In the genomic region with DNA sequence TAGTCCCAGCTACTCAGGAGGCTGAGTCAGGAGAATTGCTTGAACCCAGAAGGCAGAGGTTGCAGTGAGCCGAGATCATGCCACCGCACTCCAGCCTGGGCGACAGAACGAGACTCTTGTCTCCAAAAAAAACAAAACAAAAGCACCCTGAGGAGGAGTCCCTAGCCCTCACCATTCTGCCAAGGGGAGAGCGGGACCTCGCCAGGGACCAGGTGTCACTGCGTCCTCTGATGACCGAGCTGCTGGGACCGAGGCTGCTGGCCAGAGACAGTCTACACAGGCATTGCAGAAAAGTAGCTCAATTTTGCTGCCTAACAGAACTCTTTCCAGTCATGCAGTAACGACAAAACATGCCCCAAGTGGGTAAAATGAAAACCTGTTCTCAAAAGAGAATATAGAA, we compare ENCODE assay signal across 22 cellular contexts. TPM values are rescaled to one million over a fixed set of nuclear protein-coding genes. Genes with fewer than 3 reads are reported as not detected.
DNase-seq lines count a peak whose midpoint lies in the region; ATAC-seq and TF ChIP-seq lines count a peak whose summit lies in the region.
"Had no signal": no experiment of that assay in that cellular context is flagged by ENCODE, and none has a peak within 500 bp of the region (broad histone marks: within the 10 kb centered on the region; RNA-seq: fewer than 3 reads in every experiment).

No MANE protein-coding gene starts in this region.

- no peaks in the 10 kb centered on the region for H3K27me3 Mint-ChIP-seq in WTC11 (ENCODE audit: low read depth)
- H3K27me3 Mint-ChIP-seq in endodermal cell (ENCODE audit: insufficient read depth), result no peaks in the 10 kb centered on the region
- no peaks in the 10 kb centered on the region for H3K27me3 Mint-ChIP-seq in stimulated activated naive CD8-positive, alpha-beta T cell treated with anti-CD3 and anti-CD28 coated beads, Interleukin-15, amount 100 ng/mL, for 72 hours
- H3K27me3 Mint-ChIP-seq: stimulated activated memory B cell treated with anti-CD40 and anti-IgM and Interleukin-4, amounts not matched to agents 10 μg/mL and 1 μg/mL and 100 μg/mL, for 72 hours had no signal

- H3K4me3 ChIP-seq in left ventricle myocardium inferior (no peak overlapping the region), endodermal cell (ENCODE audit: low read length) (no peak overlapping the region)
- H3K4me3 ChIP-seq: HAP-1, lower lobe of right lung, SJCRH30, skin epidermis, thoracic aorta had no signal

- H3K36me3 ChIP-seq in left ventricle myocardium inferior (peaks cover 9% of the 10 kb centered on the region), endodermal cell (ENCODE audit: control insufficient read depth, insufficient read depth, low read length) (peaks cover 17% of the 10 kb centered on the region)
- H3K36me3 ChIP-seq: HAP-1, thoracic aorta, WERI-Rb-1 had no signal

- peak overlapping the region; percentile 60; the same call in 1 of the 2 replicates for H3K27ac Mint-ChIP-seq in WTC11
- no peak overlapping the region for H3K27ac Mint-ChIP-seq in endodermal cell
- H3K27ac Mint-ChIP-seq in stimulated activated naive CD8-positive, alpha-beta T cell treated with anti-CD3 and anti-CD28 coated beads, Interleukin-15, amount 100 ng/mL, for 72 hours, result no peak overlapping the region

- H3K27me3 ChIP-seq in left ventricle myocardium inferior (ENCODE audit: low read depth), result no peaks in the 10 kb centered on the region
- no peaks in the 10 kb centered on the region for H3K27me3 ChIP-seq in endodermal cell (ENCODE audit: control insufficient read depth, insufficient read depth, low read length, poor library complexity, severe bottlenecking)
- H3K27me3 ChIP-seq in foreskin keratinocyte, result no peaks in the 10 kb centered on the region
- H3K27me3 ChIP-seq: SJCRH30 had no signal

- no peaks in the 10 kb centered on the region for H3K9me3 ChIP-seq in left ventricle myocardium inferior (replicated peaks)
- no peaks in the 10 kb centered on the region for H3K9me3 ChIP-seq in endodermal cell (ENCODE audit: control insufficient read depth, low read length)
- H3K9me3 ChIP-seq: HAP-1, lower lobe of right lung, SJCRH30, thoracic aorta had no signal

- peak; percentile 57 for ATAC-seq in Right ventricle myocardium inferior
- no peak for ATAC-seq in WTC11
- no peak for ATAC-seq in stimulated activated naive CD8-positive, alpha-beta T cell treated with anti-CD3 and anti-CD28 coated beads, Interleukin-15, amount 100 ng/mL, for 72 hours
- ATAC-seq in foreskin keratinocyte, result no peak
- ATAC-seq: esophagus mucosa; lower lobe of right lung; stimulated activated memory B cell treated with anti-CD40 and anti-IgM and Interleukin-4, amounts not matched to agents 10 μg/mL and 1 μg/mL and 100 μg/mL, for 72 hours had no signal

- CTCF ChIA-PET in WTC11 (lab: Charles Lee), result interaction anchor here (0.8 to 2.7 kb wide), 4 partner anchors 9 to 186 kb away, joined by 4 to 8 read pairs (median 6); no protein-coding TSS in a partner anchor

- intact Hi-C loops in Right ventricle myocardium inferior (cut with DNase I) (no loop called here), left ventricle myocardium inferior (cut with micrococcal nuclease) (no loop called here)

- H3K9ac ChIP-seq in endodermal cell (ENCODE audit: extremely low read depth, low read length, poor library complexity, severe bottlenecking), result no peak overlapping the region

- H3K4me1 Mint-ChIP-seq in WTC11, result peaks cover 76% of the 10 kb centered on the region
- H3K4me1 Mint-ChIP-seq in endodermal cell, result peaks cover 27% of the 10 kb centered on the region
- peaks cover 100% of the 10 kb centered on the region for H3K4me1 Mint-ChIP-seq in stimulated activated naive CD8-positive, alpha-beta T cell treated with anti-CD3 and anti-CD28 coated beads, Interleukin-15, amount 100 ng/mL, for 72 hours

- H3K4me1 ChIP-seq in left ventricle myocardium inferior, result peaks cover 44% of the 10 kb centered on the region
- no peaks in the 10 kb centered on the region for H3K4me1 ChIP-seq in endodermal cell (ENCODE audit: control insufficient read depth, insufficient read depth, low read length)
- no peaks in the 10 kb centered on the region for H3K4me1 ChIP-seq in foreskin keratinocyte
- H3K4me1 ChIP-seq: HAP-1, SJCRH30 had no signal

- no peak overlapping the region for H3K4me3 Mint-ChIP-seq in WTC11
- no peak overlapping the region for H3K4me3 Mint-ChIP-seq in endodermal cell
- peak overlapping the region; percentile 49 to 75 for H3K4me3 Mint-ChIP-seq in stimulated activated naive CD8-positive, alpha-beta T cell treated with anti-CD3 and anti-CD28 coated beads, Interleukin-15, amount 100 ng/mL, for 72 hours
- H3K4me3 Mint-ChIP-seq: stimulated activated memory B cell treated with anti-CD40 and anti-IgM and Interleukin-4, amounts not matched to agents 10 μg/mL and 1 μg/mL and 100 μg/mL, for 72 hours had no signal

- H3K27ac ChIP-seq in left ventricle myocardium inferior (replicated peaks) (no peak overlapping the region), endodermal cell (ENCODE audit: low read depth, low read length) (no peak overlapping the region), foreskin keratinocyte (no peak overlapping the region)
- H3K27ac ChIP-seq: lower lobe of right lung, SJCRH30, thoracic aorta, WERI-Rb-1 had no signal

- TF ChIP-seq CTCF in left ventricle myocardium inferior (IDR thresholded peaks at IDR 0.05; ENCODE audit: borderline replicate concordance) (no peak), WTC11 (IDR thresholded peaks at IDR 0.05) (no peak), endodermal cell (conservative IDR thresholded peaks at IDR 0.05) (no peak), foreskin keratinocyte (conservative IDR thresholded peaks at IDR 0.05) (no peak)

- DNase-seq in Right ventricle myocardium inferior (ENCODE audit: missing footprints) (no peak), left ventricle myocardium inferior (no peak), WTC11 (ENCODE audit: low spot score) (no peak), endodermal cell (peak; percentile 32), foreskin keratinocyte (no peak), globus pallidus (ENCODE audit: low spot score) (no peak)
- no peak for DNase-seq in stimulated activated naive CD8-positive, alpha-beta T cell treated with anti-CD3 and anti-CD28 coated beads, Interleukin-15, amount 100 ng/mL, for 72 hours
- DNase-seq: activated gamma-delta T cell treated with Interleukin-2 at 50 U/mL for 16 hours; effector CD4-positive, alpha-beta T cell; GDM1; hypothalamus; IMR-90; lower lobe of right lung; NCI-H2081 treated with DMSO at 0.1 percent for 48 hours; SJCRH30; stimulated activated CD4-positive, alpha-beta T cell treated with anti-CD3 and anti-CD28 coated beads, Interleukin-2, amount 100 ng/mL, for 24 hours; WERI-Rb-1 had no signal

- H3K9me3 Mint-ChIP-seq in WTC11, result no peaks in the 10 kb centered on the region
- no peaks in the 10 kb centered on the region for H3K9me3 Mint-ChIP-seq in endodermal cell
- no peaks in the 10 kb centered on the region for H3K9me3 Mint-ChIP-seq in stimulated activated naive CD8-positive, alpha-beta T cell treated with anti-CD3 and anti-CD28 coated beads, Interleukin-15, amount 100 ng/mL, for 72 hours
- H3K9me3 Mint-ChIP-seq: stimulated activated memory B cell treated with anti-CD40 and anti-IgM and Interleukin-4, amounts not matched to agents 10 μg/mL and 1 μg/mL and 100 μg/mL, for 72 hours had no signal

- POLR2A ChIA-PET in WTC11 (lab: Charles Lee), result no interaction called here

- H3K36me3 Mint-ChIP-seq in WTC11 (0 out of 2 replicates have a peak, but pooled peaks cover 3% of the 10 kb centered on the region), endodermal cell (ENCODE audit: low read depth) (no peaks in the 10 kb centered on the region)

- WGBS in endodermal cell (ENCODE audit: insufficient coverage in 1 of 2, insufficient read length in 1 of 2), 2 experiments, result 88 to 91% methylated on average over 7 to 10 of the region's 10 CpGs

TF ChIP-seq in WTC11, 78 proteins besides CTCF, POLR2A, EP300 and RAD21 (continues in another document):
- TF ChIP-seq RELA (CRISPR knock-in tag; IDR thresholded peaks at IDR 0.05; ENCODE audit: borderline replicate concordance) (no peak), TEAD1 (CRISPR knock-in tag; IDR thresholded peaks at IDR 0.05) (no peak), ATF1 (CRISPR knock-in tag; IDR thresholded peaks at IDR 0.05) (no peak), NR2C2 (CRISPR knock-in tag; IDR thresholded peaks at IDR 0.05) (no peak)
- TF ChIP-seq, protein P1, sequence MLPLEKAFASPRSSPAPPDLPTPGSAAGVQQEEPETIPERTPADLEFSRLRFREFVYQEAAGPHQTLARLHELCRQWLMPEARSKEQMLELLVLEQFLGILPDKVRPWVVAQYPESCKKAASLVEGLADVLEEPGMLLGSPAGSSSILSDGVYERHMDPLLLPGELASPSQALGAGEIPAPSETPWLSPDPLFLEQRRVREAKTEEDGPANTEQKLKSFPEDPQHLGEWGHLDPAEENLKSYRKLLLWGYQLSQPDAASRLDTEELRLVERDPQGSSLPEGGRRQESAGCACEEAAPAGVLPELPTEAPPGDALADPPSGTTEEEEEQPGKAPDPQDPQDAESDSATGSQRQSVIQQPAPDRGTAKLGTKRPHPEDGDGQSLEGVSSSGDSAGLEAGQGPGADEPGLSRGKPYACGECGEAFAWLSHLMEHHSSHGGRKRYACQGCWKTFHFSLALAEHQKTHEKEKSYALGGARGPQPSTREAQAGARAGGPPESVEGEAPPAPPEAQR (CRISPR knock-in tag; IDR thresholded peaks at IDR 0.05), result no peak
- TF ChIP-seq, protein P2, sequence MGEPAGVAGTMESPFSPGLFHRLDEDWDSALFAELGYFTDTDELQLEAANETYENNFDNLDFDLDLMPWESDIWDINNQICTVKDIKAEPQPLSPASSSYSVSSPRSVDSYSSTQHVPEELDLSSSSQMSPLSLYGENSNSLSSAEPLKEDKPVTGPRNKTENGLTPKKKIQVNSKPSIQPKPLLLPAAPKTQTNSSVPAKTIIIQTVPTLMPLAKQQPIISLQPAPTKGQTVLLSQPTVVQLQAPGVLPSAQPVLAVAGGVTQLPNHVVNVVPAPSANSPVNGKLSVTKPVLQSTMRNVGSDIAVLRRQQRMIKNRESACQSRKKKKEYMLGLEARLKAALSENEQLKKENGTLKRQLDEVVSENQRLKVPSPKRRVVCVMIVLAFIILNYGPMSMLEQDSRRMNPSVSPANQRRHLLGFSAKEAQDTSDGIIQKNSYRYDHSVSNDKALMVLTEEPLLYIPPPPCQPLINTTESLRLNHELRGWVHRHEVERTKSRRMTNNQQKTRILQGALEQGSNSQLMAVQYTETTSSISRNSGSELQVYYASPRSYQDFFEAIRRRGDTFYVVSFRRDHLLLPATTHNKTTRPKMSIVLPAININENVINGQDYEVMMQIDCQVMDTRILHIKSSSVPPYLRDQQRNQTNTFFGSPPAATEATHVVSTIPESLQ (CRISPR knock-in tag; IDR thresholded peaks at IDR 0.05), result no peak
- TF ChIP-seq, protein P3, sequence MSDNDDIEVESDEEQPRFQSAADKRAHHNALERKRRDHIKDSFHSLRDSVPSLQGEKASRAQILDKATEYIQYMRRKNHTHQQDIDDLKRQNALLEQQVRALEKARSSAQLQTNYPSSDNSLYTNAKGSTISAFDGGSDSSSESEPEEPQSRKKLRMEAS (CRISPR knock-in tag; IDR thresholded peaks at IDR 0.05), result no peak

RNA-seq across cellular contexts. Expression of a gene that starts 18.4 kb away (rescaled TPM):
- total RNA-seq in Right ventricle myocardium inferior (32.9 TPM), left ventricle myocardium inferior (24.7 TPM), WTC11 (2021) (63.7 to 75.4 TPM (median 65.1 TPM) in 3 replicates), endodermal cell (10 to 100 TPM; 58.9 to 63.8 TPM), foreskin keratinocyte (46.0 and 66.3 TPM in 2 replicates)
- polyA plus RNA-seq in endodermal cell (2013, experiment 1 of 2), result 58.3 TPM
- polyA plus RNA-seq in endodermal cell (2013, experiment 2 of 2), result 54.9 TPM
- polyA plus RNA-seq in foreskin keratinocyte, result 32.0 and 44.1 TPM in 2 replicates

Comparison
In these comparisons a context has a peak if more than half of its experiments do, and no peak if none do; other contexts are left out.
1. H3K4me3 Mint-ChIP-seq: peak in stimulated activated naive CD8-positive, alpha-beta T cell treated with anti-CD3 and anti-CD28 coated beads, Interleukin-15, amount 100 ng/mL, for 72 hours (2 of 2); none in WTC11 (single experiment) and endodermal cell (single experiment).